ENCODE assay signal across 19 cellular contexts in genomic region chr1:71582673-71583072, GRCh38.
A peak's percentile ranks its signal among the peaks of the same experiment; 100 is the strongest.
DNase-seq lines count a peak whose midpoint lies in the region; TF ChIP-seq lines count a peak whose summit lies in the region.
"Had no signal": no experiment of that assay in that cellular context is flagged by ENCODE, and none has a peak within 500 bp of the region (broad histone marks: within the 10 kb centered on the region; RNA-seq: fewer than 3 reads in every experiment).

No MANE protein-coding gene starts in this region.

- no peaks in the 10 kb centered on the region for H3K27me3 ChIP-seq in smooth muscle cell (ENCODE audit: low read depth)
- H3K27me3 ChIP-seq: BE2C; BLaER1 treated with 17β-estradiol and CSF1 and Interleukin-3, amounts not matched to agents 10 nM and 100 nM had no signal

- WGBS in smooth muscle cell (ENCODE audit: low lambda C conversion rate) = 91% methylated on average over 3 of the region's 3 CpGs

- no peaks in the 10 kb centered on the region for H3K9me3 ChIP-seq in smooth muscle cell (replicated peaks; ENCODE audit: low read depth)
- H3K9me3 ChIP-seq: A549; BE2C; BLaER1 treated with 17β-estradiol and CSF1 and Interleukin-3, amounts not matched to agents 10 nM and 100 nM had no signal

- no peaks in the 10 kb centered on the region for H3K4me1 ChIP-seq in smooth muscle cell (ENCODE audit: low read depth)
- H3K4me1 ChIP-seq: A549, BE2C had no signal

- H3K4me2 ChIP-seq in smooth muscle cell = no peak overlapping the region
- H3K4me2 ChIP-seq: A549; BLaER1 treated with 17β-estradiol and CSF1 and Interleukin-3, amounts not matched to agents 10 nM and 100 nM had no signal

- no peak overlapping the region for H3K9ac ChIP-seq in smooth muscle cell (ENCODE audit: low read depth)
- H3K9ac ChIP-seq: BLaER1 treated with 17β-estradiol and CSF1 and Interleukin-3, amounts not matched to agents 10 nM and 100 nM; GM23248 had no signal

- H3K79me2 ChIP-seq in smooth muscle cell (ENCODE audit: low read depth) = no peaks in the 10 kb centered on the region

- DNase-seq in CD1c-positive myeloid dendritic cell (ENCODE audit: extremely low spot score) = peak; percentile 12
- DNase-seq in MV-4-11 (lab: John Stamatoyannopoulos, UW) = peak; percentile 15
- peak; percentile 28 for DNase-seq in SK-N-DZ (ENCODE audit: low spot score)
- DNase-seq in smooth muscle cell (lab: John Stamatoyannopoulos, UW; ENCODE audit: unreplicated experiment) = no peak
- DNase-seq in NCI-H2227 treated with DMSO at 0.1 percent for 48 hours (lab: John Stamatoyannopoulos, UW) = no peak
- DNase-seq in DMS53 treated with DMSO at 0.1 percent for 48 hours (lab: John Stamatoyannopoulos, UW; ENCODE audit: unreplicated experiment) = no peak
- DNase-seq: 8988T; ACHN; BE2C; Calu3; CD4-positive, alpha-beta memory T cell; COR-L47; DMS53; DND-41; GM23248; H7; HCEC 1CT had no signal

- no peak overlapping the region for H3K4me3 ChIP-seq in smooth muscle cell
- H3K4me3 ChIP-seq: A549; BLaER1 treated with 17β-estradiol and CSF1 and Interleukin-3, amounts not matched to agents 10 nM and 100 nM; GM23248 had no signal

- no peaks in the 10 kb centered on the region for H3K36me3 ChIP-seq in smooth muscle cell (ENCODE audit: low read depth)
- H3K36me3 ChIP-seq: BE2C; BLaER1 treated with 17β-estradiol and CSF1 and Interleukin-3, amounts not matched to agents 10 nM and 100 nM had no signal

- no peaks in the 10 kb centered on the region for H3F3A ChIP-seq in smooth muscle cell (ENCODE audit: low read depth)

- no peak overlapping the region for H3K27ac ChIP-seq in smooth muscle cell (ENCODE audit: low read depth)
- H3K27ac ChIP-seq: A549; BLaER1 treated with 17β-estradiol and CSF1 and Interleukin-3, amounts not matched to agents 10 nM and 100 nM; GM23248 had no signal

- H2AFZ ChIP-seq in smooth muscle cell (ENCODE audit: low read depth) = no peak overlapping the region
- H2AFZ ChIP-seq: GM23248 had no signal

- no peak for TF ChIP-seq CTCF in smooth muscle cell (IDR thresholded peaks at IDR 0.05; ENCODE audit: borderline replicate concordance, insufficient read depth, poor library complexity, severe bottlenecking)

- no peaks in the 10 kb centered on the region for H4K20me1 ChIP-seq in smooth muscle cell (ENCODE audit: low read depth)
- H4K20me1 ChIP-seq: BLaER1 treated with 17β-estradiol and CSF1 and Interleukin-3, amounts not matched to agents 10 nM and 100 nM had no signal

Comparison
In these comparisons a context has a peak if more than half of its experiments do, and no peak if none do; other contexts are left out.
1. DNase-seq: peak in CD1c-positive myeloid dendritic cell (single experiment), MV-4-11 (single experiment) and SK-N-DZ (single experiment); none in smooth muscle cell (single experiment), NCI-H2227 treated with DMSO at 0.1 percent for 48 hours (single experiment) and DMS53 treated with DMSO at 0.1 percent for 48 hours (single experiment).